10 cellular contexts compared by ENCODE assay signal in genomic region chr9:93183106-93183662, GRCh38. TPM values are rescaled to one million over a fixed set of nuclear protein-coding genes. Genes with fewer than 3 reads are reported as not detected.
DNase-seq lines count a peak whose midpoint lies in the region; ATAC-seq and TF ChIP-seq lines count a peak whose summit lies in the region.
"Had no signal": no experiment of that assay in that cellular context is flagged by ENCODE, and none has a peak within 500 bp of the region (broad histone marks: within the 10 kb centered on the region; RNA-seq: fewer than 3 reads in every experiment).

No MANE protein-coding gene starts in this region.

- intact Hi-C loops in right cardiac atrium (cut with DNase I), result no loop called here

- H3K9me3 Mint-ChIP-seq in T-helper 1 cell treated with Interleukin-12 subunit alpha and Interleukin-12 subunit beta and Interleukin-4 antibody, amounts not matched to agents 30 μg/mL and 1 μg/mL, for 36 hours, result no peaks in the 10 kb centered on the region

- H3K4me1 Mint-ChIP-seq in T-helper 1 cell treated with Interleukin-12 subunit alpha and Interleukin-12 subunit beta and Interleukin-4 antibody, amounts not matched to agents 30 μg/mL and 1 μg/mL, for 36 hours (ENCODE audit: low read depth), result peaks cover 4% of the 10 kb centered on the region

- no peak for TF ChIP-seq CTCF in WERI-Rb-1 (IDR thresholded peaks at IDR 0.05; ENCODE audit: low read depth, low read length)
- TF ChIP-seq CTCF in upper lobe of left lung (IDR thresholded peaks at IDR 0.05), result no peak

- H3K27me3 ChIP-seq in WERI-Rb-1 (ENCODE audit: insufficient read depth, low read depth, severe bottlenecking) (no peaks in the 10 kb centered on the region), right cardiac atrium (ENCODE audit: control insufficient read depth, insufficient read depth) (no peaks in the 10 kb centered on the region), skeletal muscle tissue (ENCODE audit: control insufficient read depth in 3 of 3, insufficient read depth in 3 of 3, low read length in 3 of 3) (peaks cover 3 to 9% (median 9%) of the 10 kb centered on the region in 3 donors), upper lobe of left lung (peaks cover 0 to 31% (median 17%) of the 10 kb centered on the region in 4 donors)

- H3K36me3 Mint-ChIP-seq in T-helper 1 cell treated with Interleukin-12 subunit alpha and Interleukin-12 subunit beta and Interleukin-4 antibody, amounts not matched to agents 30 μg/mL and 1 μg/mL, for 36 hours (ENCODE audit: low read depth), result no peaks in the 10 kb centered on the region

- H3K27ac ChIP-seq in WERI-Rb-1, result no peak overlapping the region
- H3K27ac ChIP-seq in right cardiac atrium (ENCODE audit: low read length), result peak overlapping the region; percentile 34
- no peak overlapping the region for H3K27ac ChIP-seq in skeletal muscle tissue (ENCODE audit: low read depth, low read length)
- H3K27ac ChIP-seq in upper lobe of left lung, result no peak overlapping the region
- H3K27ac ChIP-seq: neutrophil had no signal

- H3K36me3 ChIP-seq in WERI-Rb-1, result peaks cover 8% of the 10 kb centered on the region; the same call in 1 of the 2 replicates
- no peaks in the 10 kb centered on the region for H3K36me3 ChIP-seq in skeletal muscle tissue (ENCODE audit: control insufficient read depth in 3 of 3, insufficient read depth in 3 of 3, low read length in 3 of 3)
- H3K36me3 ChIP-seq in upper lobe of left lung, result no peaks in the 10 kb centered on the region
- H3K36me3 ChIP-seq: neutrophil had no signal

- no peak for DNase-seq in T-helper 1 cell
- DNase-seq in WERI-Rb-1, result no peak
- peak in 1 of 3 donors; percentile 11 for DNase-seq in right cardiac atrium
- DNase-seq in NCI-H748 treated with DMSO at 0.1 percent for 48 hours (lab: John Stamatoyannopoulos, UW), result no peak
- DNase-seq in upper lobe of left lung, result no peak
- DNase-seq: NCI-H524 treated with DMSO at 0.1 percent for 48 hours had no signal

- TF ChIP-seq EP300 in upper lobe of left lung (IDR thresholded peaks at IDR 0.05), result no peak

- H3K27ac Mint-ChIP-seq in T-helper 1 cell treated with Interleukin-12 subunit alpha and Interleukin-12 subunit beta and Interleukin-4 antibody, amounts not matched to agents 30 μg/mL and 1 μg/mL, for 36 hours, result no peak overlapping the region

- peaks cover 54% of the 10 kb centered on the region for H3K27me3 Mint-ChIP-seq in T-helper 1 cell treated with Interleukin-12 subunit alpha and Interleukin-12 subunit beta and Interleukin-4 antibody, amounts not matched to agents 30 μg/mL and 1 μg/mL, for 36 hours (ENCODE audit: low read depth)

- H3K9ac ChIP-seq in skeletal muscle tissue (ENCODE audit: low read depth in 1 of 3, low read length in 3 of 3), result peak overlapping the region in 2 of 3 donors; percentile 45 to 86

- WGBS in right cardiac atrium, result 82% methylated on average over 6 of the region's 6 CpGs
- 90 to 95% methylated on average over 6 of the region's 6 CpGs for WGBS in upper lobe of left lung, 2 donors

- ATAC-seq in right cardiac atrium, result no peak
- no peak for ATAC-seq in upper lobe of left lung (ENCODE audit: low FRiP score in 2 of 2)
- ATAC-seq in GM21515 (IDR thresholded peaks at IDR 0.05; ENCODE audit: unreplicated experiment), result no peak

- H3K4me3 ChIP-seq in WERI-Rb-1 (ENCODE audit: low read depth, low read length) (peak overlapping the region; percentile 37; the same call in 1 of the 2 replicates), right cardiac atrium (ENCODE audit: low read length) (no peak overlapping the region), skeletal muscle tissue (ENCODE audit: low read length in 3 of 3) (peak overlapping the region; percentile 41 to 72 (median 72)), upper lobe of left lung (peak overlapping the region in 2 of 4 donors; percentile 44 to 56)

- no peaks in the 10 kb centered on the region for H3K9me3 ChIP-seq in WERI-Rb-1 (ENCODE audit: severe bottlenecking)
- H3K9me3 ChIP-seq in right cardiac atrium (ENCODE audit: control insufficient read depth, low read length), result no peaks in the 10 kb centered on the region
- no peaks in the 10 kb centered on the region for H3K9me3 ChIP-seq in skeletal muscle tissue (ENCODE audit: control insufficient read depth in 3 of 3, low read length in 3 of 3)
- no peaks in the 10 kb centered on the region for H3K9me3 ChIP-seq in upper lobe of left lung
- H3K9me3 ChIP-seq: neutrophil had no signal

- peak overlapping the region; percentile 54 for H3K4me3 Mint-ChIP-seq in T-helper 1 cell treated with Interleukin-12 subunit alpha and Interleukin-12 subunit beta and Interleukin-4 antibody, amounts not matched to agents 30 μg/mL and 1 μg/mL, for 36 hours

- TF ChIP-seq POLR2A in upper lobe of left lung (IDR thresholded peaks at IDR 0.05), result no peak

- H3K4me1 ChIP-seq in right cardiac atrium (ENCODE audit: control insufficient read depth, insufficient read depth, low read length) (peaks cover 3% of the 10 kb centered on the region), skeletal muscle tissue (ENCODE audit: control insufficient read depth in 3 of 3, insufficient read depth in 3 of 3, low read length in 3 of 3) (peaks cover 35 to 60% (median 59%) of the 10 kb centered on the region in 3 donors), upper lobe of left lung (peaks cover 9 to 21% (median 16%) of the 10 kb centered on the region in 4 donors)

RNA-seq across cellular contexts. Expression of gene WNK2, which starts 0.8 kb away (rescaled TPM):
- total RNA-seq in right cardiac atrium, result 100 to 1,000 TPM; 217 to 322 (median 278) TPM
- polyA plus RNA-seq in right cardiac atrium, result 167 TPM
- total RNA-seq in skeletal muscle tissue, result 4.7 TPM
- total RNA-seq in upper lobe of left lung, result 10 to 100 TPM in 3 of 6 donors, 1 to 10 TPM in 3; 1.1 to 11.5 (median 7.3) TPM

RNA-seq across cellular contexts. Expression of gene NINJ1, which starts 49.1 kb away (rescaled TPM):
- total RNA-seq in right cardiac atrium (10 to 100 TPM; 42.9 to 68.4 (median 62.7) TPM), skeletal muscle tissue (20.9 TPM), upper lobe of left lung (10 to 100 TPM; 35.6 to 83.9 (median 56.8) TPM)
- polyA plus RNA-seq in right cardiac atrium, result 96.2 TPM

Comparison
In these comparisons a context has a peak if more than half of its experiments do, and no peak if none do; other contexts are left out.
1. RNA of gene WNK2, which starts 0.8 kb away (total RNA-seq): 217 to 322 TPM in right cardiac atrium; 1.1 to 11.5 TPM in upper lobe of left lung and 4.7 TPM in skeletal muscle tissue (single experiment); every median in the first group is over 10 times any median in the second.